Comparison of ENCODE assay signal across 8 cellular contexts in the genomic region with DNA sequence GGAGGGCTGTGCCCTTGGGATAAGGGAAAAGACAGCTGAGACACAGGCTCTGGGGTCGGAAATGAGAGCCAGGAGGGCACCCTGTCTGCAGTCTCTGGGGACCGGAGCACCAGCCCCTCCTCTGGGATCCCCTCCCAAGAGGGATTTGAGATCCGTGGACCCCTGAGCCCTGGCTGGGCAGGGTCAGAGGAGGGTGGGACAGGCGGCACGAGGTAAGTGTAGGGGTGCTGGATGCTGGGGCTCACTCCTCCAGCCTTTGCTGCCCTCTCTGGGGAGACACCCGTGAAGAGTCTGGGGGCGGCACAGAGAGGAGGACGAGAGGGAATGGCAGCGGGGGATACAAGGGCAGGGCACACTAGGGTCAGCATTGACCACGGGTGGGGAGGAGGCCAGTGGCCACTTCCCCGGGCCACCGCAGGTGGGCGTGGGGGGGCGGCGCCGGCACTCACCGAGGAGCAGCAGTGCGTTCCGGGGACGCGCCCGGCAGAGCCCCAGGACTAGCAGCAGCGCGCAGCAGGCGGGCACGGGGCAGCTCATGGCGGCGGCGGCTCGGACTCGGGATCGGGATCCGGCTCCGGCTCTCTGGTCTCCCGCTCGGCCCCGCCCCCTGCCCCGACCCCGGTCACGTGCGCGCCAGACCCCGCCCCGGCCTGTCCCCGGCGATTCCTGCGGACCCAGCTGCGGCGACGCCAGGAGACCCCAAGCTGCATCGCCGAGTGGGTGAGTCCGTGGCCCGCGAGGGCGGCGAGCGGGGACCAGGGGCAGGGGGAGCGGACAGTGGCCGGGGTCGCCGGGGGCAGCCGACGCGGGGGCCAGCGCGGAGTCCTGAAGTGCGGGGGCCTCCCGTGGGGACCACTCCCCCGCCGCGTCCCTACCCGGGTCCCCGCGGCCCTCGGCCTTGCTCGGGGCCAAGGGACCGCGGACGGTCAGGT. TPM values are rescaled to one million over a fixed set of nuclear protein-coding genes. Genes with fewer than 3 reads are reported as not detected.
DNase-seq lines count a peak whose midpoint lies in the region; ATAC-seq and TF ChIP-seq lines count a peak whose summit lies in the region.

A gene (minus strand): TSS at position 557 of the 932 bp plus-strand sequence. CDS start 20 bp downstream, at position 537.
A gene (plus strand): TSS at position 651 of the 932 bp plus-strand sequence. CDS start 1,134 bp downstream, outside the sequence.

- H3K9me3 ChIP-seq in esophagus muscularis mucosa: no peaks in the 10 kb centered on the region

- H3K4me3 Mint-ChIP-seq in stimulated activated memory B cell treated with anti-CD40 and anti-IgM and Interleukin-4, amounts not matched to agents 10 μg/mL and 1 μg/mL and 100 μg/mL, for 72 hours: peak within 1 kb of the TSS; percentile 86

- H3K27ac Mint-ChIP-seq in stimulated activated memory B cell treated with anti-CD40 and anti-IgM and Interleukin-4, amounts not matched to agents 10 μg/mL and 1 μg/mL and 100 μg/mL, for 72 hours: peak within 1 kb of the TSS; percentile 91

- peak within 1 kb of the TSS; percentile 79 to 91 (median 89) for H3K27ac ChIP-seq in esophagus muscularis mucosa (replicated peaks in 1 of 4)

- H3K27me3 Mint-ChIP-seq in stimulated activated memory B cell treated with anti-CD40 and anti-IgM and Interleukin-4, amounts not matched to agents 10 μg/mL and 1 μg/mL and 100 μg/mL, for 72 hours: no peaks in the 10 kb centered on the region

- DNase-seq in NOMO-1 treated with dmso at 0.1 percent for 144 hours (lab: John Stamatoyannopoulos, UW; ENCODE audit: unreplicated experiment) (peak; percentile 20), esophagus muscularis mucosa (ENCODE audit: extremely low spot score) (peak; percentile 94), myocyte (ENCODE audit: low read depth) (peak; percentile 71), Kasumi-1 (lab: John Stamatoyannopoulos, UW) (no peak)
- peak; percentile 73 to 80 for DNase-seq in activated T-cell treated with anti-CD3 and anti-CD28 coated beads, Interleukin-2, amount 50 U/mL, for 48 hours

- peak; percentile 33 for ATAC-seq in HG03066 (IDR thresholded peaks at IDR 0.05; ENCODE audit: low read depth, unreplicated experiment)
- ATAC-seq in stimulated activated memory B cell treated with anti-CD40 and anti-IgM and Interleukin-4, amounts not matched to agents 10 μg/mL and 1 μg/mL and 100 μg/mL, for 72 hours: peak; percentile 76

- H3K4me1 Mint-ChIP-seq in stimulated activated memory B cell treated with anti-CD40 and anti-IgM and Interleukin-4, amounts not matched to agents 10 μg/mL and 1 μg/mL and 100 μg/mL, for 72 hours: peaks cover 45% of the 10 kb centered on the region

- H3K4me1 ChIP-seq in esophagus muscularis mucosa: peaks cover 15 to 48% (median 44%) of the 10 kb centered on the region in 4 donors

- intact Hi-C loops in esophagus muscularis mucosa (cut with DNase I): loop anchor here (2.0 to 5.0 kb wide), 2 partner anchors 41 to 68 kb away; a partner anchor contains a TSS

- no peak for TF ChIP-seq EP300 in esophagus muscularis mucosa (IDR thresholded peaks at IDR 0.05)

- TF ChIP-seq CTCF in GM12874 (IDR thresholded peaks at IDR 0.05; ENCODE audit: insufficient read depth, low read depth, low read length): 0 out of 2 replicates have a peak, but pooled peaks have one; percentile 11
- peak in 1 of 3 experiments; percentile 12 for TF ChIP-seq CTCF in esophagus muscularis mucosa (IDR thresholded peaks at IDR 0.05)

- peaks cover 2 to 44% (median 28%) of the 10 kb centered on the region in 4 donors for H3K36me3 ChIP-seq in esophagus muscularis mucosa

- H3K9me3 Mint-ChIP-seq in stimulated activated memory B cell treated with anti-CD40 and anti-IgM and Interleukin-4, amounts not matched to agents 10 μg/mL and 1 μg/mL and 100 μg/mL, for 72 hours: peaks cover 4% of the 10 kb centered on the region

- H3K4me3 ChIP-seq in esophagus muscularis mucosa: peak within 1 kb of the TSS; percentile 84 to 100 (median 98)

- peak; percentile 30 for TF ChIP-seq POLR2A in esophagus muscularis mucosa (IDR thresholded peaks at IDR 0.05; ENCODE audit: low read depth)

- H3K27me3 ChIP-seq in esophagus muscularis mucosa: no peaks in the 10 kb centered on the region

- WGBS in esophagus muscularis mucosa: under 1% methylated on average over 34 of the region's 80 CpGs

- H3K36me3 Mint-ChIP-seq in stimulated activated memory B cell treated with anti-CD40 and anti-IgM and Interleukin-4, amounts not matched to agents 10 μg/mL and 1 μg/mL and 100 μg/mL, for 72 hours: peaks cover 40% of the 10 kb centered on the region

RNA-seq across cellular contexts. Expression of the first gene that starts in this region (rescaled TPM):
- total RNA-seq in esophagus muscularis mucosa: 10 to 100 TPM; 12.9 to 24.4 (median 21.3) TPM
- 17.1 and 17.8 TPM in 2 replicates for total RNA-seq in myocyte
- 42.9 TPM for polyA plus RNA-seq in myocyte (2012)

RNA-seq across cellular contexts. Expression of the second gene that starts in this region (rescaled TPM):
- total RNA-seq in esophagus muscularis mucosa (10 to 100 TPM; 11.3 to 13.8 (median 12.7) TPM), myocyte (10.6 and 13.0 TPM in 2 replicates)
- 13.4 TPM for polyA plus RNA-seq in myocyte (2012)

Comparison
In these comparisons a context has a peak if more than half of its experiments do, and no peak if none do; other contexts are left out.
1. DNase-seq: peak in NOMO-1 treated with dmso at 0.1 percent for 144 hours (single experiment), activated T-cell treated with anti-CD3 and anti-CD28 coated beads, Interleukin-2, amount 50 U/mL, for 48 hours (2 of 2), esophagus muscularis mucosa (single experiment) and myocyte (single experiment); none in Kasumi-1 (0 of 2).